In genomic region chr1:2528966-2529750, GRCh38 we compare ENCODE assay signal across 9 cellular contexts. TPM values are rescaled to one million over a fixed set of nuclear protein-coding genes. Genes with fewer than 3 reads are reported as not detected.
DNase-seq lines count a peak whose midpoint lies in the region; ATAC-seq, FAIRE-seq and TF ChIP-seq lines count a peak whose summit lies in the region.
"Had no signal": no experiment of that assay in that cellular context is flagged by ENCODE, and none has a peak within 500 bp of the region (broad histone marks: within the 10 kb centered on the region; RNA-seq: fewer than 3 reads in every experiment).

No MANE protein-coding gene starts in this region.

- no peaks in the 10 kb centered on the region for H3K9me1 ChIP-seq in keratinocyte (ENCODE audit: control insufficient read depth, extremely low read depth, insufficient read depth, low read length)

- dilution Hi-C loops in keratinocyte (cut with MboI; ENCODE audit: extremely low pct_ligation_motif_present, low sequenced_read_pairs) = no loop called here

- TF ChIP-seq POLR2A in breast epithelium (IDR thresholded peaks at IDR 0.05) (no peak), thyroid gland (IDR thresholded peaks at IDR 0.05) (no peak)

- CTCF ChIA-PET in MCF 10A (lab: Yijun Ruan, JAX) = interaction anchor here (0.9 kb wide), 1 partner anchor 19 kb away, joined by 3 read pairs; no protein-coding TSS in a partner anchor

- ATAC-seq in HG02884 (IDR thresholded peaks at IDR 0.05; ENCODE audit: unreplicated experiment) (no peak), GM18909 (IDR thresholded peaks at IDR 0.05; ENCODE audit: poor library complexity, unreplicated experiment) (no peak)

- H3K4me1 ChIP-seq in breast epithelium = peaks cover 48 to 53% of the 10 kb centered on the region in 2 donors
- peaks cover 65% of the 10 kb centered on the region for H3K4me1 ChIP-seq in keratinocyte (ENCODE audit: control insufficient read depth, extremely low read depth, insufficient read depth, low read length)
- peaks cover 30 to 55% of the 10 kb centered on the region in 2 donors for H3K4me1 ChIP-seq in thyroid gland

- peak overlapping the region; percentile 16 to 67 (median 39) for H3K4me3 ChIP-seq in breast epithelium
- no peak overlapping the region for H3K4me3 ChIP-seq in keratinocyte (ENCODE audit: control insufficient read depth in 2 of 3, extremely low read depth in 1 of 3, insufficient read depth in 2 of 3, low read depth in 1 of 3, low read length in 3 of 3)
- peak overlapping the region in 1 of 3 donors; percentile 2 for H3K4me3 ChIP-seq in thyroid gland (replicated peaks in 1 of 3)
- H3K4me3 ChIP-seq: SK-N-MC had no signal

- H4K20me1 ChIP-seq in keratinocyte (ENCODE audit: control insufficient read depth, extremely low read depth, insufficient read depth, low read length) = no peaks in the 10 kb centered on the region

- H3K79me2 ChIP-seq in keratinocyte (ENCODE audit: control insufficient read depth, insufficient read depth, low read length) = peaks cover 18% of the 10 kb centered on the region

- FAIRE-seq in keratinocyte (lab: Jason Lieb, UNC) = no peak

- H3K27ac ChIP-seq in breast epithelium (peak overlapping the region in 1 of 2 donors; percentile 40), keratinocyte (ENCODE audit: control insufficient read depth, insufficient read depth, low read length) (no peak overlapping the region), thyroid gland (no peak overlapping the region)
- H3K27ac ChIP-seq: SK-N-MC had no signal

- H3K27ac Mint-ChIP-seq in MCF 10A (ENCODE audit: low read depth, unreplicated experiment) = no peak overlapping the region
- no peak overlapping the region for H3K27ac Mint-ChIP-seq in activated naive CD8-positive, alpha-beta T cell

- peak overlapping the region; percentile 15 for H3K9ac ChIP-seq in keratinocyte (ENCODE audit: control insufficient read depth, extremely low read depth, insufficient read depth, low read length)

- no TSS peak for BruUV-seq in MCF 10A (replicated peaks; lab: Mats Ljungman, UMichigan)

- peaks cover 38% of the 10 kb centered on the region for H3K4me1 Mint-ChIP-seq in MCF 10A (ENCODE audit: insufficient read depth, unreplicated experiment)
- H3K4me1 Mint-ChIP-seq in activated naive CD8-positive, alpha-beta T cell (ENCODE audit: low read depth) = peaks cover 26% of the 10 kb centered on the region

- intact Hi-C loops in breast epithelium (cut with DNase I; ENCODE audit: low total_unique reads) (no loop called here), MCF 10A (cut with micrococcal nuclease) (no loop called here), thyroid gland (cut with DNase I) (loop anchor here (10.0 kb wide), 2 partner anchors 116 to 334 kb away; partner anchors contain the start of gene FAAP20)

- H3K36me3 Mint-ChIP-seq in MCF 10A (ENCODE audit: insufficient read depth, unreplicated experiment) = peaks cover 6% of the 10 kb centered on the region
- H3K36me3 Mint-ChIP-seq in activated naive CD8-positive, alpha-beta T cell = no peaks in the 10 kb centered on the region

- no peaks in the 10 kb centered on the region for H3K36me3 ChIP-seq in breast epithelium
- no peaks in the 10 kb centered on the region for H3K36me3 ChIP-seq in keratinocyte (ENCODE audit: control insufficient read depth in 2 of 2, extremely low read depth in 1 of 2, insufficient read depth in 2 of 2, low read length in 2 of 2)
- H3K36me3 ChIP-seq in thyroid gland = no peaks in the 10 kb centered on the region

- H2AFZ ChIP-seq in keratinocyte (ENCODE audit: control insufficient read depth, low read length) = peak overlapping the region; percentile 9

- H3K27me3 Mint-ChIP-seq in MCF 10A (ENCODE audit: insufficient read depth, unreplicated experiment) = no peaks in the 10 kb centered on the region
- H3K27me3 Mint-ChIP-seq in activated naive CD8-positive, alpha-beta T cell = peaks cover 2% of the 10 kb centered on the region

- DNase-seq in breast epithelium (ENCODE audit: low spot score in 2 of 2) = no peak
- DNase-seq in MCF 10A (ENCODE audit: unreplicated experiment) = no peak
- no peak for DNase-seq in keratinocyte (ENCODE audit: low read depth, low spot score)
- peak; percentile 17 to 18 for DNase-seq in thyroid gland
- no peak for DNase-seq in SIG-M5 (lab: John Stamatoyannopoulos, UW)

- no peaks in the 10 kb centered on the region for H3K9me3 ChIP-seq in breast epithelium
- no peaks in the 10 kb centered on the region for H3K9me3 ChIP-seq in keratinocyte (ENCODE audit: control insufficient read depth, low read depth, low read length)
- no peaks in the 10 kb centered on the region for H3K9me3 ChIP-seq in thyroid gland

- peak overlapping the region; percentile 22 for H3K4me2 ChIP-seq in keratinocyte (ENCODE audit: control insufficient read depth, extremely low read depth, insufficient read depth, low read depth, low read length)

- WGBS in thyroid gland, 2 donors = 20 to 39% methylated on average over 13 to 18 of the region's 77 CpGs

- H3K4me3 Mint-ChIP-seq in MCF 10A (ENCODE audit: unreplicated experiment) = no peak overlapping the region
- peak overlapping the region; percentile 82 for H3K4me3 Mint-ChIP-seq in activated naive CD8-positive, alpha-beta T cell

- TF ChIP-seq CTCF in breast epithelium (IDR thresholded peaks at IDR 0.05) = no peak
- no peak for TF ChIP-seq CTCF in MCF 10A (IDR thresholded peaks at IDR 0.05; ENCODE audit: unreplicated experiment)
- TF ChIP-seq CTCF in keratinocyte (optimal IDR thresholded peaks at IDR 0.05 in 1 of 3, IDR thresholded peaks at IDR 0.05 in 1 of 3, conservative IDR thresholded peaks at IDR 0.05 in 1 of 3; ENCODE audit: extremely low read depth in 1 of 3, insufficient read depth in 2 of 3, low read length in 3 of 3) = no peak
- TF ChIP-seq CTCF in thyroid gland (IDR thresholded peaks at IDR 0.05) = no peak

- POLR2A ChIA-PET in MCF 10A (lab: Yijun Ruan, JAX) = no interaction called here

- no peaks in the 10 kb centered on the region for H3K9me3 Mint-ChIP-seq in MCF 10A (ENCODE audit: unreplicated experiment)
- no peaks in the 10 kb centered on the region for H3K9me3 Mint-ChIP-seq in activated naive CD8-positive, alpha-beta T cell (ENCODE audit: low read depth)

- H3K27me3 ChIP-seq in breast epithelium = peaks cover 0 to 27% of the 10 kb centered on the region in 2 donors
- no peaks in the 10 kb centered on the region for H3K27me3 ChIP-seq in keratinocyte (ENCODE audit: control insufficient read depth, extremely low read depth, insufficient read depth, low read length)
- H3K27me3 ChIP-seq in thyroid gland = no peaks in the 10 kb centered on the region

RNA-seq across cellular contexts. Expression of gene HES5, which starts 0.9 kb away (rescaled TPM):
- total RNA-seq in breast epithelium = not detected
- total RNA-seq in MCF 10A (2022) = not detected in 2 replicates
- polyA plus RNA-seq in keratinocyte = 0.33 to 0.44 TPM (median 0.37 TPM) in 3 replicates
- 0.75 TPM for polyA plus RNA-seq in keratinocyte (2011; ENCODE audit: low read depth)
- 0.16 TPM in 2 replicates for polyA plus RNA-seq in keratinocyte (2011; cell fraction: cytosol; rRNA removed)
- 0.43 and 0.46 TPM in 2 replicates for polyA plus RNA-seq in keratinocyte (2011; cell fraction: nucleus; rRNA removed)
- 0.33 and 2.0 TPM in 2 replicates for polyA plus RNA-seq in keratinocyte (2012; ENCODE audit: low replicate concordance)
- 0.72 to 2.0 TPM (median 1.0 TPM) in 3 replicates for polyA minus RNA-seq in keratinocyte
- polyA minus RNA-seq in keratinocyte (2011; cell fraction: cytosol; rRNA and poly(A)+ RNA removed) = 11.1 TPM
- polyA minus RNA-seq in keratinocyte (2011; cell fraction: nucleus; rRNA and poly(A)+ RNA removed) = 0.47 and 2.1 TPM in 2 replicates
- total RNA-seq in thyroid gland = not detected

RNA-seq across cellular contexts. Expression of gene PANK4, which starts 2.8 kb away (rescaled TPM):
- total RNA-seq in breast epithelium (10 to 100 TPM; 16.5 to 32.8 (median 31.3) TPM), MCF 10A (2022) (22.1 and 25.4 TPM in 2 replicates), thyroid gland (10 to 100 TPM; 29.3 to 39.9 (median 38.0) TPM)
- 14.5 to 15.7 TPM (median 14.8 TPM) in 3 replicates for polyA plus RNA-seq in keratinocyte
- polyA plus RNA-seq in keratinocyte (2011; ENCODE audit: low read depth) = 9.0 TPM
- 5.7 and 7.6 TPM in 2 replicates for polyA plus RNA-seq in keratinocyte (2011; cell fraction: cytosol; rRNA removed)
- 27.9 and 28.9 TPM in 2 replicates for polyA plus RNA-seq in keratinocyte (2011; cell fraction: nucleus; rRNA removed)
- polyA plus RNA-seq in keratinocyte (2012; ENCODE audit: low replicate concordance) = 14.0 and 15.0 TPM in 2 replicates
- 13.7 to 21.6 TPM (median 14.6 TPM) in 3 replicates for polyA minus RNA-seq in keratinocyte
- polyA minus RNA-seq in keratinocyte (2011; cell fraction: cytosol; rRNA and poly(A)+ RNA removed) = 35.5 TPM
- polyA minus RNA-seq in keratinocyte (2011; cell fraction: nucleus; rRNA and poly(A)+ RNA removed) = 17.4 and 21.3 TPM in 2 replicates

RNA-seq across cellular contexts. Expression of gene TNFRSF14, which starts 27.0 kb away (rescaled TPM):
- total RNA-seq in breast epithelium = 10 to 100 TPM; 55.8 to 75.8 (median 67.8) TPM
- 4.2 and 4.6 TPM in 2 replicates for total RNA-seq in MCF 10A (2022)
- polyA plus RNA-seq in keratinocyte = 5.2 to 10.9 TPM (median 7.5 TPM) in 3 replicates
- 1.9 TPM for polyA plus RNA-seq in keratinocyte (2011; ENCODE audit: low read depth)
- 3.4 and 9.2 TPM in 2 replicates for polyA plus RNA-seq in keratinocyte (2011; cell fraction: cytosol; rRNA removed)
- polyA plus RNA-seq in keratinocyte (2011; cell fraction: nucleus; rRNA removed) = 29.2 and 48.7 TPM in 2 replicates
- 6.7 and 8.1 TPM in 2 replicates for polyA plus RNA-seq in keratinocyte (2012; ENCODE audit: low replicate concordance)
- 3.9 to 11.4 TPM (median 6.5 TPM) in 3 replicates for polyA minus RNA-seq in keratinocyte
- 8.6 TPM for polyA minus RNA-seq in keratinocyte (2011; cell fraction: cytosol; rRNA and poly(A)+ RNA removed)
- 5.9 and 7.4 TPM in 2 replicates for polyA minus RNA-seq in keratinocyte (2011; cell fraction: nucleus; rRNA and poly(A)+ RNA removed)
- 10 to 100 TPM; 36.3 to 47.5 (median 46.7) TPM for total RNA-seq in thyroid gland

RNA-seq across cellular contexts. Expression of gene PLCH2, which starts 53.1 kb away (rescaled TPM):
- total RNA-seq in breast epithelium (10 to 100 TPM in 2 of 3 donors, under 1 TPM in 1; 0.16 to 12.0 (median 10.2) TPM), MCF 10A (2022) (92.6 and 123 TPM in 2 replicates), thyroid gland (1 to 10 TPM in 2 of 4 donors, under 1 TPM in 2; 0.29 to 2.2 (median 0.76) TPM)
- polyA plus RNA-seq in keratinocyte = 57.4 to 74.0 TPM (median 66.3 TPM) in 3 replicates
- polyA plus RNA-seq in keratinocyte (2011; ENCODE audit: low read depth) = 17.9 TPM
- 24.2 and 50.6 TPM in 2 replicates for polyA plus RNA-seq in keratinocyte (2011; cell fraction: cytosol; rRNA removed)
- polyA plus RNA-seq in keratinocyte (2011; cell fraction: nucleus; rRNA removed) = 215 and 298 TPM in 2 replicates
- 46.5 and 86.1 TPM in 2 replicates for polyA plus RNA-seq in keratinocyte (2012; ENCODE audit: low replicate concordance)
- polyA minus RNA-seq in keratinocyte = 57.0 to 77.1 TPM (median 64.7 TPM) in 3 replicates
- polyA minus RNA-seq in keratinocyte (2011; cell fraction: cytosol; rRNA and poly(A)+ RNA removed) = 123 TPM
- polyA minus RNA-seq in keratinocyte (2011; cell fraction: nucleus; rRNA and poly(A)+ RNA removed) = 170 and 173 TPM in 2 replicates

RNA-seq across cellular contexts. Expression of gene PRXL2B, which starts 57.4 kb away (rescaled TPM):
- total RNA-seq in breast epithelium (10 to 100 TPM in 2 of 3 donors, 1 to 10 TPM in 1; 4.8 to 15.8 (median 14.4) TPM), MCF 10A (2022) (10.3 and 12.6 TPM in 2 replicates), thyroid gland (10 to 100 TPM; 14.6 to 24.7 (median 18.0) TPM)
- 11.4 to 18.6 TPM (median 16.8 TPM) in 3 replicates for polyA plus RNA-seq in keratinocyte
- 4.8 TPM for polyA plus RNA-seq in keratinocyte (2011; ENCODE audit: low read depth)
- 15.9 and 23.0 TPM in 2 replicates for polyA plus RNA-seq in keratinocyte (2011; cell fraction: cytosol; rRNA removed)
- polyA plus RNA-seq in keratinocyte (2011; cell fraction: nucleus; rRNA removed) = 22.6 and 25.1 TPM in 2 replicates
- polyA plus RNA-seq in keratinocyte (2012; ENCODE audit: low replicate concordance) = 5.9 and 23.1 TPM in 2 replicates
- polyA minus RNA-seq in keratinocyte = 11.2 to 15.5 TPM (median 13.1 TPM) in 3 replicates
- 20.9 TPM for polyA minus RNA-seq in keratinocyte (2011; cell fraction: cytosol; rRNA and poly(A)+ RNA removed)
- 8.9 and 10.9 TPM in 2 replicates for polyA minus RNA-seq in keratinocyte (2011; cell fraction: nucleus; rRNA and poly(A)+ RNA removed)

Comparison
In these comparisons a context has a peak if more than half of its experiments do, and no peak if none do; other contexts are left out.
1. DNase-seq: peak in thyroid gland (2 of 2); none in breast epithelium (0 of 2), MCF 10A (single experiment), keratinocyte (single experiment) and SIG-M5 (single experiment).
2. H3K4me3 ChIP-seq: peak in breast epithelium (3 of 3); none in keratinocyte (0 of 3).